8 cellular contexts compared by ENCODE assay signal in the genomic region with DNA sequence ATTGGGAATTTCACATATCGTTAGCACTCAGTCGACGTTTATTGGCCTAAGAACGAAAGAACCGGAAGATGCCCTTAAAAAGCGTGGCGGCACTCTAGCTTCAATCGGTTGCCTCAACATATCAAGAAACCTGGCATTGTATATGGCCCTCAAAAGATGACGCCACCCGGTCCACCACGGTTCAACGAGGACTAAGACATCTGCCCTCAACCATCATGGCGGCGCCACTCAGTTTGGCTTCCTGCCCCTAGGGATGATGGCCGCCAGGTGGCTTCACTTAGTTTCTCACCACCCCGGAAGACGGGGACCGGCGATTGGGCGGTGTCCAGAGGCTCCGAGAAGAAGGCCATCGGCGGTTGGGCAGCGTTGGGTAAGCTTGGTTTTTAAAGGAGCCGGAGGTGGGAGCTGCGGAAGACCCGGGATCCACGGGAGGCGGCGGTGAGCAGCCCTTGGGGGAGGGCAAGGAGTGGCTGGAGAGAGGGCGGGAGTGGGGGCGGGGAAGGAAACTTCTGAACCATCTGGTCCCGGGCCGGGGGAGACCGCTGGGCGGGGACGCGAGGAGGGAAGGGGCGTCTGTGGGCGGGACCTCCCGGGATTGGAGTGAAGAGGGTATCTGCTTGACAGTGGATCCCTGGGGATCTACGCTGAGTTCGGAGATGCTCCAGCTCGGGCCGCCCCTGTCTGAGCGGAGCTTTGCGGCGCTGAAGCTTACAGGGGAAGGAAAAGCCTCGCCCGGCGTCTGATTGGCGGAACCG. TPM values are rescaled to one million over a fixed set of nuclear protein-coding genes. Genes with fewer than 3 reads are reported as not detected.
DNase-seq lines count a peak whose midpoint lies in the region; ATAC-seq lines count a peak whose summit lies in the region.

A gene (plus strand): TSS at position 592 of the 755 bp plus-strand sequence. CDS start 686 bp downstream, outside the sequence.

- H3K4me1 Mint-ChIP-seq in immature natural killer cell = peaks cover 31 to 33% of the 10 kb centered on the region in 2 donors

- ATAC-seq in GM19023 (IDR thresholded peaks at IDR 0.05; ENCODE audit: unreplicated experiment) = peak; percentile 77
- ATAC-seq in HG03280 (IDR thresholded peaks at IDR 0.05; ENCODE audit: unreplicated experiment) = peak; percentile 63

- H3K9me3 Mint-ChIP-seq in immature natural killer cell = no peaks in the 10 kb centered on the region

- peak within 1 kb of the TSS; percentile 96 to 99 (median 98) for H3K27ac Mint-ChIP-seq in immature natural killer cell

- DNase-seq in AG08395 (ENCODE audit: low spot score) (peak; percentile 95), NCI-H345 treated with DMSO at 0.1 percent for 48 hours (lab: John Stamatoyannopoulos, UW; ENCODE audit: unreplicated experiment) (peak; percentile 100), immature natural killer cell (peak; percentile 97 to 98 (median 97)), smooth muscle cell of the brain vasculature (ENCODE audit: low read depth, low spot score) (peak; percentile 99)
- peak; percentile 90 to 97 (median 96) for DNase-seq in activated CD4-positive, CD25-positive, alpha-beta regulatory T cell (lab: John Stamatoyannopoulos, UW)
- DNase-seq in central memory CD4-positive, alpha-beta T cell = peak; percentile 97

- H3K27me3 Mint-ChIP-seq in immature natural killer cell (ENCODE audit: low read depth in 3 of 3) = peaks cover 2 to 10% (median 8%) of the 10 kb centered on the region in 3 donors

- peak within 1 kb of the TSS; percentile 94 to 100 (median 98) for H3K4me3 Mint-ChIP-seq in immature natural killer cell

- peaks cover 0 to 6% (median 0%) of the 10 kb centered on the region in 3 donors for H3K36me3 Mint-ChIP-seq in immature natural killer cell

RNA-seq across cellular contexts. Expression of the gene that starts here (rescaled TPM):
- 10 to 100 TPM; 10.6 to 29.5 (median 12.9) TPM for polyA plus RNA-seq in immature natural killer cell

Comparison
In these comparisons a context has a peak if more than half of its experiments do, and no peak if none do; other contexts are left out.
1. Peak in every context shown above with its lines: DNase-seq and ATAC-seq.